In genomic region chr7:727104-727805, GRCh38 we compare ENCODE assay signal across 8 cellular contexts. TPM values are rescaled to one million over a fixed set of nuclear protein-coding genes. Genes with fewer than 3 reads are reported as not detected.
DNase-seq lines count a peak whose midpoint lies in the region; ATAC-seq, FAIRE-seq and TF ChIP-seq lines count a peak whose summit lies in the region.

PRKAR1B (minus strand) TSS chr7:727281; CDS start chr7:711505, 15,776 bp downstream.

- H3K4me1 ChIP-seq in K562 (replicated peaks in 1 of 2; ENCODE audit: control insufficient read depth in 2 of 2, insufficient read depth in 2 of 2, low read length in 2 of 2) = peaks cover 23 to 47% of the 10 kb centered on the region in 2 experiments; a peak in 4 of 5 replicates
- H3K4me1 ChIP-seq in iPS-20b (ENCODE audit: insufficient read depth, low read length) = peaks cover 8% of the 10 kb centered on the region; the same call in 1 of the 2 replicates

- H2AFZ ChIP-seq in K562 (ENCODE audit: low read depth, low read length) = peak within 1 kb of the TSS; percentile 67

- H3K27ac ChIP-seq in AG04450 (ENCODE audit: low read depth, low read length) (peak within 1 kb of the TSS; percentile 39), K562 (ENCODE audit: extremely low read depth, low read depth, low read length) (peak within 1 kb of the TSS; percentile 86), iPS-20b (ENCODE audit: low read length) (no peak within 1 kb of the TSS)

- no TSS peak for BruUV-seq in K562 (replicated peaks; lab: Mats Ljungman, UMichigan)

- intact Hi-C loops in K562 (cut with micrococcal nuclease) = loop anchor here (5.0 kb wide), 1 partner anchor 145 kb away; no protein-coding TSS in a partner anchor

- peak within 1 kb of the TSS; percentile 85 for H3K4me2 ChIP-seq in K562 (ENCODE audit: insufficient read depth, low read length)

- TF ChIP-seq CTCF in AG04450 (IDR thresholded peaks at IDR 0.05; ENCODE audit: low read depth, low read length) (no peak), K562 (IDR thresholded peaks at IDR 0.05 in 2 of 3, conservative IDR thresholded peaks at IDR 0.05 in 1 of 3; ENCODE audit: insufficient read depth in 2 of 3, low read depth in 1 of 3, low read length in 3 of 3) (no peak)

- 0 out of 2 replicates have a peak, but pooled peaks cover 4% of the 10 kb centered on the region for H4K20me1 ChIP-seq in K562 (replicated peaks; ENCODE audit: control insufficient read depth, insufficient read depth, low read length)

- TF ChIP-seq POLR2A in GM18951 (IDR thresholded peaks at IDR 0.05; ENCODE audit: extremely low read depth, insufficient read depth, insufficient read length) = peak; percentile 45
- TF ChIP-seq POLR2A in K562 (conservative IDR thresholded peaks at IDR 0.05) = no peak

- H3K79me2 ChIP-seq in K562 (ENCODE audit: control insufficient read depth, insufficient read depth, low read length) = peaks cover 80% of the 10 kb centered on the region

- 0% methylated on average over 7 of the region's 66 CpGs for WGBS in K562 (ENCODE audit: insufficient coverage, low coverage, missing lambda C conversion rate)

- DNase-seq in AG04450 (ENCODE audit: low read depth, low spot score) (no peak), RPMI8226 (peak; percentile 79), K562 (ENCODE audit: extremely low read depth in 1 of 4, low spot score in 3 of 4) (peak; percentile 66 to 91 (median 82)), NCI-H128 (lab: John Stamatoyannopoulos, UW; ENCODE audit: unreplicated experiment) (no peak)
- DNase-seq in stimulated activated CD4-positive, alpha-beta T cell treated with anti-CD3 and anti-CD28 coated beads, Interleukin-12 subunit alpha, Interleukin-12 subunit beta, amount 100 ng/mL, for 48 hours (ENCODE audit: low read depth in 2 of 3, low spot score in 1 of 3) = peak in 2 of 3 donors; percentile 8 to 28

- CTCF ChIA-PET in AG04450 (lab: Charles Lee) = no interaction called here
- CTCF ChIA-PET in K562 (lab: Yijun Ruan, JAX; ENCODE audit: low intra/inter-chr PET ratio) = no interaction called here

- H3K9me3 ChIP-seq in AG04450 (ENCODE audit: control insufficient read depth, insufficient read depth, low read length) (peaks cover 23% of the 10 kb centered on the region), K562 (replicated peaks; ENCODE audit: control insufficient read depth, insufficient read depth, low read depth, low read length) (peaks cover 24% of the 10 kb centered on the region), iPS-20b (ENCODE audit: insufficient read depth, low read depth, low read length) (peaks cover 17% of the 10 kb centered on the region; the same call in 1 of the 2 replicates)

- no peak for FAIRE-seq in K562 (lab: Jason Lieb, UNC)

- H3K27me3 ChIP-seq in AG04450 (ENCODE audit: control insufficient read depth, insufficient read depth, low read length) (no peaks in the 10 kb centered on the region), K562 (ENCODE audit: control insufficient read depth in 2 of 2, insufficient read depth in 2 of 2, low read length in 2 of 2) (no peaks in the 10 kb centered on the region), iPS-20b (ENCODE audit: insufficient read depth, low read length) (no peaks in the 10 kb centered on the region)

- H3K9me1 ChIP-seq in K562 (ENCODE audit: control insufficient read depth, insufficient read depth, low read length) = no peaks in the 10 kb centered on the region

- POLR2A ChIA-PET in AG04450 (lab: Yijun Ruan, JAX) (interaction anchor here (0.7 kb wide), 1 partner anchor 470 kb away, joined by 6 read pairs; no protein-coding TSS in a partner anchor), K562 (lab: Yijun Ruan, JAX) (interaction anchor here (0.5 kb wide), 1 partner anchor 145 kb away, joined by 3 read pairs; no protein-coding TSS in a partner anchor)

- no peak for TF ChIP-seq RAD21 in K562 (CRISPR knock-in tag; conservative IDR thresholded peaks at IDR 0.05 in 1 of 2, IDR thresholded peaks at IDR 0.05 in 1 of 2)

- H3K36me3 ChIP-seq in K562 (ENCODE audit: control insufficient read depth, insufficient read depth, low read length) (peaks cover 66% of the 10 kb centered on the region), iPS-20b (ENCODE audit: insufficient read depth, low read depth, low read length) (peaks cover 52% of the 10 kb centered on the region)

- in situ Hi-C loops in GM18951 (cut with MboI; ENCODE audit: low sequenced_read_pairs, unreplicated experiment) = no loop called here
- in situ Hi-C loops in K562 (cut with MboI) = no loop called here

- ATAC-seq in HG03103 (IDR thresholded peaks at IDR 0.05; ENCODE audit: low read depth, unreplicated experiment) (peak; percentile 35), K562 (peak; percentile 64)

- H3K4me3 ChIP-seq in AG04450 (ENCODE audit: low read depth, low read length) (peak within 1 kb of the TSS; percentile 68), K562 (peak within 1 kb of the TSS; percentile 86), iPS-20b (ENCODE audit: low read length) (peak within 1 kb of the TSS; percentile 75)

- TF ChIP-seq EP300 in K562 (IDR thresholded peaks at IDR 0.05; ENCODE audit: low read length) = no peak

- H3K9ac ChIP-seq in K562 (ENCODE audit: insufficient read depth in 1 of 2, low read depth in 2 of 2, low read length in 2 of 2) = peak within 1 kb of the TSS; percentile 84 to 91
- peak within 1 kb of the TSS; percentile 89 for H3K9ac ChIP-seq in iPS-20b (ENCODE audit: low read depth, low read length)

TF ChIP-seq in K562, 482 proteins besides CTCF, POLR2A, EP300 and RAD21 (continues in another document):
- TF ChIP-seq ILF3 (IDR thresholded peaks at IDR 0.05; ENCODE audit: borderline replicate concordance) (no peak), CHD4 (IDR thresholded peaks at IDR 0.05; ENCODE audit: insufficient read depth, insufficient replicate concordance, low read depth, low read length, poor library complexity, severe bottlenecking) (no peak), DLX4 (CRISPR knock-in tag; IDR thresholded peaks at IDR 0.05) (no peak), MAX (CRISPR knock-in tag; IDR thresholded peaks at IDR 0.05) (0 out of 2 replicates have a peak, but pooled peaks have one; percentile 23), IRF9 (tag; IDR thresholded peaks at IDR 0.05) (no peak), HDAC1 (IDR thresholded peaks at IDR 0.05) (peak in 1 of 2 experiments; percentile 49; a peak in 1 of 4 replicates), MTA3 (IDR thresholded peaks at IDR 0.05; ENCODE audit: borderline replicate concordance) (no peak)
- TF ChIP-seq, protein P1, sequence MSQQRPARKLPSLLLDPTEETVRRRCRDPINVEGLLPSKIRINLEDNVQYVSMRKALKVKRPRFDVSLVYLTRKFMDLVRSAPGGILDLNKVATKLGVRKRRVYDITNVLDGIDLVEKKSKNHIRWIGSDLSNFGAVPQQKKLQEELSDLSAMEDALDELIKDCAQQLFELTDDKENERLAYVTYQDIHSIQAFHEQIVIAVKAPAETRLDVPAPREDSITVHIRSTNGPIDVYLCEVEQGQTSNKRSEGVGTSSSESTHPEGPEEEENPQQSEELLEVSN (IDR thresholded peaks at IDR 0.05; ENCODE audit: borderline replicate concordance in 1 of 2, extremely low read depth in 1 of 2, insufficient read depth in 1 of 2, insufficient read length in 1 of 2, low read depth in 1 of 2, low read length in 1 of 2, poor library complexity in 1 of 2, severe bottlenecking in 1 of 2) = peak in 1 of 2 experiments; percentile 67

RNA-seq across cellular contexts. Expression of gene PRKAR1B, which starts in this region (rescaled TPM):
- polyA plus RNA-seq in AG04450 (2011; rRNA removed) = 16.1 and 17.8 TPM in 2 replicates
- polyA minus RNA-seq in AG04450 (2011; rRNA and poly(A)+ RNA removed) = 19.2 and 24.0 TPM in 2 replicates
- total RNA-seq in K562 (2011; cell fraction: chromatin; rRNA removed; ENCODE audit: low replicate concordance) = 17.8 and 33.7 TPM in 2 replicates
- 20.3 and 21.8 TPM in 2 replicates for total RNA-seq in K562 (2011; cell fraction: nucleolus; rRNA removed)
- total RNA-seq in K562 (2011; cell fraction: nucleoplasm; rRNA removed) = 13.3 and 14.8 TPM in 2 replicates
- 28.8 and 37.6 TPM in 2 replicates for total RNA-seq in K562 (2014; rRNA removed)
- total RNA-seq in K562 (2014; rRNA removed; fragmentation: Illumina TruSeq; extraction: Trizol) = 7.7 and 10.5 TPM in 2 replicates
- 11.8 and 12.7 TPM in 2 replicates for total RNA-seq in K562 (2015; rRNA removed; fragmentation: Illumina TruSeq; extraction: Trizol)
- total RNA-seq in K562 (2021) = 30.5 and 32.0 TPM in 2 replicates
- polyA plus RNA-seq in K562 (2011; rRNA removed) = 8.2 and 15.3 TPM in 2 replicates
- polyA plus RNA-seq in K562 (2011; cell fraction: cytosol; rRNA removed) = 7.5 and 20.4 TPM in 2 replicates
- polyA plus RNA-seq in K562 (2011; cell fraction: nucleus; rRNA removed) = 8.1 and 20.7 TPM in 2 replicates
- polyA plus RNA-seq in K562 (2012) = 13.9 and 25.5 TPM in 2 replicates
- polyA plus RNA-seq in K562 (2014; fragmentation: Illumina TruSeq; extraction: Trizol) = 9.2 and 20.4 TPM in 2 replicates
- 1 to 10 TPM in 1 of 2 experiments, under 1 TPM in 1; 0.99 to 1.2 TPM for polyA plus RNA-seq in K562 (2014; fragmentation: Nextera tagmentation; extraction: Ambion mirVana)
- polyA plus RNA-seq in K562 (2014; rRNA removed) = 18.4 and 19.4 TPM in 2 replicates
- polyA minus RNA-seq in K562 (2011; rRNA and poly(A)+ RNA removed) = 21.0 and 32.5 TPM in 2 replicates
- 11.3 and 17.8 TPM in 2 replicates for polyA minus RNA-seq in K562 (2011; cell fraction: cytosol; rRNA and poly(A)+ RNA removed)
- 8.5 and 9.8 TPM in 2 replicates for polyA minus RNA-seq in K562 (2011; cell fraction: nucleus; rRNA and poly(A)+ RNA removed)

Comparison
In these comparisons a context has a peak if more than half of its experiments do, and no peak if none do; other contexts are left out.
1. DNase-seq: peak in RPMI8226 (single experiment), K562 (4 of 4) and stimulated activated CD4-positive, alpha-beta T cell treated with anti-CD3 and anti-CD28 coated beads, Interleukin-12 subunit alpha, Interleukin-12 subunit beta, amount 100 ng/mL, for 48 hours (2 of 3); none in AG04450 (single experiment) and NCI-H128 (single experiment).
2. Peak in every context shown above with its lines, with median percentiles within 50 percentile points of each other: H3K4me3 ChIP-seq.